19 cellular contexts compared by ENCODE assay signal in the genomic region with DNA sequence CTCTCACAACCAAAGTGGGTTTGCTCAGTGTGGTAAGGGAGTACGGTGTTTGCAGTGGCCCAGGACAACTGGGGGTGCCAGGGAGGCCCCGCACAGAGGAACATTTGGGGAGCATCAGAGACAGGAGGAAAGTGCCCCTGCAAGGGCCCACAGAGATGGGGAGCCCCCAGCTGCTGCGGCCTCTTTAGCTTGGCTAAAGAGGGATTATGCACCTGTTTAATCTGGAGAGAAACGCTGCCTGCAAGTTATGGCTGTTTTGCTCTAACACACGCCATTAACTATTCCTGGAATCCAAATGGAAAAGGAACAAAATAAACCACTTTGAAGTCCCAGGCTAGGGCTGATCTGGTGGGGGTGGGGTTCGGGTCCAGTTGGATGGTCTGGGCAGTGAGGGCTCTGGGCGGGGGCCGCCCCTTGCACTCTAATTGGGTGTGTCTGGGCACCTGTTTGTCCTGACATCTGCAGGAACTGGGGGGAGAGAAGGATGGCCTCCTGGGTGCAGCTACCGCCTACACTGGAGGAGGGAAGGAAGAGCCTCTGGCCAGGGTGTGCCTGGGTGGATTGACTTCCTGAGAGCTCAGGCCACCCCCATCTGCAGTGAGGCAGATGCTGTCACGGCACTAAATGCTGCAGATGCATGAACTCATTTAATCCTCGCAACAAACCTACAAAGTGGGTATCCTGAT.
DNase-seq lines count a peak whose midpoint lies in the region; ATAC-seq and TF ChIP-seq lines count a peak whose summit lies in the region.
"Had no signal": no experiment of that assay in that cellular context is flagged by ENCODE, and none has a peak within 500 bp of the region (broad histone marks: within the 10 kb centered on the region; RNA-seq: fewer than 3 reads in every experiment).

No MANE protein-coding gene starts in this region.

- 65 to 100% methylated on average over 1 to 8 of the region's 11 CpGs for WGBS in gastroesophageal sphincter (ENCODE audit: low coverage in 1 of 2), 2 donors

- H3K4me1 ChIP-seq in gastroesophageal sphincter, result peaks cover 0 to 34% (median 23%) of the 10 kb centered on the region in 3 donors
- H3K4me1 ChIP-seq in upper lobe of right lung, result peaks cover 24% of the 10 kb centered on the region
- H3K4me1 ChIP-seq: BLaER1 had no signal

- no peaks in the 10 kb centered on the region for H3K9me3 ChIP-seq in gastroesophageal sphincter
- no peaks in the 10 kb centered on the region for H3K9me3 ChIP-seq in upper lobe of right lung
- H3K9me3 ChIP-seq: esophagus squamous epithelium had no signal

- H3K9me3 Mint-ChIP-seq in neural crest cell, result peaks cover 18% of the 10 kb centered on the region

- peaks cover 26% of the 10 kb centered on the region for H3K4me1 Mint-ChIP-seq in neural crest cell
- H3K4me1 Mint-ChIP-seq: activated naive CD4-positive, alpha-beta T cell treated with anti-CD3 and anti-CD28 coated beads, Interleukin-2, amount 50 U/mL, for 24 hours had no signal

- peak overlapping the region; percentile 62 for H3K27ac Mint-ChIP-seq in neural crest cell (ENCODE audit: unreplicated experiment)
- H3K27ac Mint-ChIP-seq: activated naive CD4-positive, alpha-beta T cell treated with anti-CD3 and anti-CD28 coated beads, Interleukin-2, amount 50 U/mL, for 24 hours had no signal

- H3K27me3 Mint-ChIP-seq in neural crest cell (ENCODE audit: low read depth), result no peaks in the 10 kb centered on the region
- H3K27me3 Mint-ChIP-seq: activated naive CD4-positive, alpha-beta T cell treated with anti-CD3 and anti-CD28 coated beads, Interleukin-2, amount 50 U/mL, for 24 hours had no signal

- no peak for TF ChIP-seq CTCF in gastroesophageal sphincter (IDR thresholded peaks at IDR 0.05)
- TF ChIP-seq CTCF in neural crest cell (conservative IDR thresholded peaks at IDR 0.05), result no peak
- TF ChIP-seq CTCF in upper lobe of right lung (IDR thresholded peaks at IDR 0.05), result no peak

- no peak for TF ChIP-seq POLR2A in gastroesophageal sphincter (IDR thresholded peaks at IDR 0.05)

- intact Hi-C loops in upper lobe of right lung (cut with DNase I), result no loop called here

- H3K27me3 ChIP-seq in gastroesophageal sphincter (no peaks in the 10 kb centered on the region), upper lobe of right lung (no peaks in the 10 kb centered on the region)
- H3K27me3 ChIP-seq: BLaER1, esophagus squamous epithelium had no signal

- H3K27ac ChIP-seq in gastroesophageal sphincter (peak overlapping the region in 3 of 4 donors; percentile 41 to 64 (median 53)), upper lobe of right lung (no peak overlapping the region)
- H3K27ac ChIP-seq: 22Rv1, BLaER1 had no signal

- H3K4me3 Mint-ChIP-seq in neural crest cell, result no peak overlapping the region
- H3K4me3 Mint-ChIP-seq: activated naive CD4-positive, alpha-beta T cell treated with anti-CD3 and anti-CD28 coated beads, Interleukin-2, amount 50 U/mL, for 24 hours had no signal

- DNase-seq in NCI-H82 (lab: John Stamatoyannopoulos, UW) (peak; percentile 42), NCI-H82 treated with DMSO at 0.1 percent for 48 hours (lab: John Stamatoyannopoulos, UW; ENCODE audit: unreplicated experiment) (no peak), neural crest cell (ENCODE audit: low read depth, low spot score) (no peak), upper lobe of right lung (no peak), AG08396 (ENCODE audit: low spot score) (no peak), mucosa of gallbladder (ENCODE audit: low spot score) (no peak), putamen (ENCODE audit: low spot score) (no peak)
- DNase-seq: activated T-cell treated with anti-CD3 and anti-CD28 coated beads for 4 hours; DMS153; esophagus squamous epithelium; NCI-H1092 treated with DMSO at 0.1 percent for 48 hours; NCI-H774; stimulated activated CD4-positive, alpha-beta T cell treated with anti-CD3 and anti-CD28 coated beads, Interleukin-12 subunit alpha, Interleukin-12 subunit beta, amount 100 ng/mL, for 4 hours; trophoblast cell had no signal

- H3K36me3 ChIP-seq in gastroesophageal sphincter (no peaks in the 10 kb centered on the region), upper lobe of right lung (no peaks in the 10 kb centered on the region)
- H3K36me3 ChIP-seq: BLaER1, esophagus squamous epithelium had no signal

- no peak for TF ChIP-seq EP300 in gastroesophageal sphincter (IDR thresholded peaks at IDR 0.05)

- H3K4me3 ChIP-seq in gastroesophageal sphincter, result no peak overlapping the region
- no peak overlapping the region for H3K4me3 ChIP-seq in upper lobe of right lung
- H3K4me3 ChIP-seq: BLaER1, esophagus squamous epithelium had no signal

- peaks cover 10% of the 10 kb centered on the region for H3K36me3 Mint-ChIP-seq in neural crest cell (ENCODE audit: low read depth)
- H3K36me3 Mint-ChIP-seq: activated naive CD4-positive, alpha-beta T cell treated with anti-CD3 and anti-CD28 coated beads, Interleukin-2, amount 50 U/mL, for 24 hours had no signal

- ATAC-seq in gastroesophageal sphincter, result no peak
- ATAC-seq in upper lobe of right lung, result peak; percentile 50
- ATAC-seq: Panc1 had no signal
